2 cellular contexts compared by ENCODE assay signal in genomic region chr5:9538504-9538903, GRCh38.
A peak's percentile ranks its signal among the peaks of the same experiment; 100 is the strongest.
TF ChIP-seq lines count a peak whose summit lies in the region.

No MANE protein-coding gene starts in this region.

TF ChIP-seq in SK-N-SH treated with all-trans-retinoic acid at 6 μM for 48 hours, 23 proteins besides CTCF, POLR2A, EP300 and RAD21:
- TF ChIP-seq TSHZ2 (CRISPR knock-in tag; IDR thresholded peaks at IDR 0.05) = no peak
- TF ChIP-seq CREB5 (CRISPR knock-in tag; IDR thresholded peaks at IDR 0.05; ENCODE audit: low read depth) = no peak
- TF ChIP-seq TCF4 (CRISPR knock-in tag; IDR thresholded peaks at IDR 0.05; ENCODE audit: borderline replicate concordance) = peak; percentile 14; the same call in 1 of the 2 replicates
- no peak for TF ChIP-seq SNAI2 (CRISPR knock-in tag; IDR thresholded peaks at IDR 0.05)
- no peak for TF ChIP-seq ZNF8 (CRISPR knock-in tag; IDR thresholded peaks at IDR 0.05)
- TF ChIP-seq ZFP3 (CRISPR knock-in tag; IDR thresholded peaks at IDR 0.05) = no peak
- TF ChIP-seq ZC3H10 (CRISPR knock-in tag; IDR thresholded peaks at IDR 0.05) = no peak
- TF ChIP-seq ZNF70 (CRISPR knock-in tag; IDR thresholded peaks at IDR 0.05) = no peak
- no peak for TF ChIP-seq POU6F1 (CRISPR knock-in tag; IDR thresholded peaks at IDR 0.05; ENCODE audit: borderline replicate concordance, low read depth)
- no peak for TF ChIP-seq PATZ1 (CRISPR knock-in tag; IDR thresholded peaks at IDR 0.05; ENCODE audit: borderline replicate concordance)
- TF ChIP-seq PPARA (CRISPR knock-in tag; IDR thresholded peaks at IDR 0.05; ENCODE audit: borderline replicate concordance) = no peak
- TF ChIP-seq CSDC2 (CRISPR knock-in tag; IDR thresholded peaks at IDR 0.05) = no peak
- TF ChIP-seq ISL1 (CRISPR knock-in tag; IDR thresholded peaks at IDR 0.05) = 0 out of 2 replicates have a peak, but pooled peaks have one; percentile 23
- no peak for TF ChIP-seq GLIS3 (CRISPR knock-in tag; IDR thresholded peaks at IDR 0.05)

TF ChIP-seq in SK-N-SH, 30 proteins besides CTCF, POLR2A, EP300 and RAD21 (continued from another document):
- TF ChIP-seq REST (IDR thresholded peaks at IDR 0.05; ENCODE audit: low read depth, low read length) = no peak
- no peak for TF ChIP-seq EZH2phosphoT487 (IDR thresholded peaks at IDR 0.05; ENCODE audit: borderline replicate concordance, low read depth)
- no peak for TF ChIP-seq MAX (IDR thresholded peaks at IDR 0.05; ENCODE audit: low read depth)
- no peak for TF ChIP-seq TCF12 (IDR thresholded peaks at IDR 0.05)
- TF ChIP-seq NFIC (IDR thresholded peaks at IDR 0.05; ENCODE audit: borderline replicate concordance) = no peak
- TF ChIP-seq SIN3A (IDR thresholded peaks at IDR 0.05; ENCODE audit: borderline replicate concordance, low read depth, low read length) = no peak
- no peak for TF ChIP-seq JUND (IDR thresholded peaks at IDR 0.05)
- no peak for TF ChIP-seq POLR2AphosphoS5 (IDR thresholded peaks at IDR 0.05; ENCODE audit: low read depth, low read length)
